8 cellular contexts compared by ENCODE assay signal in the genomic region with DNA sequence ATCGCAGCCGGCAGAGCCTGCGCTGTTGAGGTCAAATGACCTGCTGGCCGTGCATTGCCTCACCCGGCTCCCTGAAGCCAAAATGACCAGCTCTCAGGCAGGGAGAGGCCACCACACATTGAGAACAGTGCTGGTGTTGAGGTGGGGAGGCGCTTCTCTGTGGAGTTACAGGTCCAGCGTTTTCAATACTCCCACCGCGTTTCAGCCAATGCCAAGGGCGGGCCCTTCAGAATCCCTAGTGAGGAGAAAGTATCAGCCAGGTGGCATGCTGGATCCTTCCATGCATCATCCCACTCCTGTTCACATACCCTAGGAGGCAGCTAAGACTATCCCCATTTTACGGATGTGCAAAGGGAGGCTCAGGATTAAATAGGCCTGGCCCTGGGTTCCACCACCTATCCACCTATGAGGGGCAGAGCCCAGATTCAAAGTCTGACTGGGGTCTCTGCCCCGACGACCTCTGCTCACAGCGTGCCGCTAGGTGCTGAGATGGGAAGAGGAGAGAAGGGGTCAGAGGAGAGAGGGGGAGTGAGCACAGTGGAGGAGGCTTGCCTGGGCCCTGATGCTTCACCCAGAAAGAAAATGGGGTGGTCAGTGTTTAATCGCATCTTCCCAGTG.
DNase-seq lines count a peak whose midpoint lies in the region; ATAC-seq and TF ChIP-seq lines count a peak whose summit lies in the region.

No MANE protein-coding gene starts in this region.

- H3K27ac Mint-ChIP-seq in CD8-positive, alpha-beta memory T cell, result peak overlapping the region; percentile 87 to 99 (median 96)
- H3K27ac Mint-ChIP-seq in chondrocyte (ENCODE audit: unreplicated experiment) (peak overlapping the region; percentile 98), Calu3 (ENCODE audit: unreplicated experiment) (no peak overlapping the region)

- H2AFZ ChIP-seq in Loucy (ENCODE audit: low read length), result no peak overlapping the region
- H2AFZ ChIP-seq in osteoblast (ENCODE audit: low read length), result peak overlapping the region; percentile 47

- H3K27ac ChIP-seq in CD8-positive, alpha-beta memory T cell (ENCODE audit: low read depth, low read length), result peak overlapping the region; percentile 41
- peak overlapping the region; percentile 72 for H3K27ac ChIP-seq in osteoblast (ENCODE audit: low read depth, low read length)

- no peaks in the 10 kb centered on the region for H3K27me3 Mint-ChIP-seq in CD8-positive, alpha-beta memory T cell
- H3K27me3 Mint-ChIP-seq in chondrocyte (ENCODE audit: low read depth) (no peaks in the 10 kb centered on the region), Calu3 (ENCODE audit: unreplicated experiment) (no peaks in the 10 kb centered on the region)

- no peaks in the 10 kb centered on the region for H3K9me2 ChIP-seq in Loucy (replicated peaks; ENCODE audit: low read depth, low read length)

- no peak for DNase-seq in CD8-positive, alpha-beta memory T cell
- no peak for DNase-seq in chondrocyte (ENCODE audit: low spot score)
- peak; percentile 80 for DNase-seq in osteoblast (ENCODE audit: insufficient read length, low spot score, missing footprints)
- DNase-seq in NCI-H1092 treated with DMSO at 0.1 percent for 48 hours (lab: John Stamatoyannopoulos, UW), result no peak
- no peak for DNase-seq in stimulated activated CD4-positive, alpha-beta T cell treated with anti-CD3 and anti-CD28 coated beads, Interleukin-2, amount 100 ng/mL, for 48 hours
- no peak for DNase-seq in Calu3

- intact Hi-C loops in Calu3 (cut with micrococcal nuclease; ENCODE audit: unreplicated experiment), result loop anchor here (5.0 kb wide), 1 partner anchor 138 kb away; a partner anchor contains a TSS

- H3K79me2 ChIP-seq in Loucy (ENCODE audit: insufficient read depth, low read length) (peaks cover 11% of the 10 kb centered on the region; the same call in 1 of the 2 replicates), osteoblast (ENCODE audit: insufficient read depth, low read length) (no peaks in the 10 kb centered on the region)

- no peaks in the 10 kb centered on the region for H3K9me3 ChIP-seq in CD8-positive, alpha-beta memory T cell (ENCODE audit: low read length)
- H3K9me3 ChIP-seq in Loucy (ENCODE audit: insufficient read depth, low read depth, low read length) (no peaks in the 10 kb centered on the region), osteoblast (ENCODE audit: low read depth, low read length) (no peaks in the 10 kb centered on the region)

- ATAC-seq in HG02610 (IDR thresholded peaks at IDR 0.05; ENCODE audit: unreplicated experiment), result no peak

- H3K4me3 Mint-ChIP-seq in CD8-positive, alpha-beta memory T cell, result peak overlapping the region; percentile 37 to 92 (median 79)
- H3K4me3 Mint-ChIP-seq in chondrocyte (ENCODE audit: unreplicated experiment), result no peak overlapping the region
- H3K4me3 Mint-ChIP-seq in Calu3 (ENCODE audit: low read depth, unreplicated experiment), result no peak overlapping the region

- CTCF ChIA-PET in CD8-positive, alpha-beta memory T cell (lab: Charles Lee), result interaction anchor here (0.8 to 2.3 kb wide), 16 partner anchors 9 to 1339 kb away, joined by 3 to 13 read pairs (median 4); a partner anchor contains a TSS
- CTCF ChIA-PET in Calu3 (lab: Charles Lee), result interaction anchor here (0.7 to 1.2 kb wide), 3 partner anchors 19 to 113 kb away, joined by 3 read pairs; no protein-coding TSS in a partner anchor

- no peak overlapping the region for H3K4me3 ChIP-seq in CD8-positive, alpha-beta memory T cell (ENCODE audit: low read length)
- peak overlapping the region; percentile 20 for H3K4me3 ChIP-seq in Loucy (ENCODE audit: low read length, poor library complexity, severe bottlenecking)
- H3K4me3 ChIP-seq in osteoblast (ENCODE audit: insufficient read depth, low read length), result no peak overlapping the region

- peak overlapping the region; percentile 95 for H3K9ac ChIP-seq in Loucy (ENCODE audit: low read depth, low read length, poor library complexity, severe bottlenecking)

- no peaks in the 10 kb centered on the region for H3K9me3 Mint-ChIP-seq in CD8-positive, alpha-beta memory T cell
- H3K9me3 Mint-ChIP-seq in chondrocyte (ENCODE audit: low read depth) (no peaks in the 10 kb centered on the region), Calu3 (ENCODE audit: low read depth, unreplicated experiment) (no peaks in the 10 kb centered on the region)

- H3K4me2 ChIP-seq in Loucy (ENCODE audit: low read depth, low read length, poor library complexity, severe bottlenecking), result peak overlapping the region; percentile 72
- H3K4me2 ChIP-seq in osteoblast (ENCODE audit: insufficient read depth, low read length), result peak overlapping the region; percentile 63

- BruUV-seq in Calu3 (replicated peaks; lab: Mats Ljungman, UMichigan), result no TSS peak

- H3K4me1 ChIP-seq in CD8-positive, alpha-beta memory T cell (ENCODE audit: insufficient read depth, low read length), result peaks cover 61% of the 10 kb centered on the region
- H3K4me1 ChIP-seq in Loucy (ENCODE audit: insufficient read depth, low read length, poor library complexity, severe bottlenecking) (peaks cover 88% of the 10 kb centered on the region), osteoblast (ENCODE audit: insufficient read depth, low read length) (peaks cover 16% of the 10 kb centered on the region)

- H3F3A ChIP-seq in Loucy (ENCODE audit: low read depth), result peaks cover 16% of the 10 kb centered on the region

- no peaks in the 10 kb centered on the region for H3K36me3 ChIP-seq in CD8-positive, alpha-beta memory T cell (ENCODE audit: insufficient read depth, low read length)
- H3K36me3 ChIP-seq in Loucy (ENCODE audit: insufficient read depth, low read length) (no peaks in the 10 kb centered on the region), osteoblast (ENCODE audit: insufficient read depth, low read length) (no peaks in the 10 kb centered on the region)

- H3K36me3 Mint-ChIP-seq in CD8-positive, alpha-beta memory T cell, result no peaks in the 10 kb centered on the region
- peaks cover 2% of the 10 kb centered on the region for H3K36me3 Mint-ChIP-seq in chondrocyte (ENCODE audit: low read depth)
- peaks cover 8% of the 10 kb centered on the region for H3K36me3 Mint-ChIP-seq in Calu3 (ENCODE audit: insufficient read depth, unreplicated experiment)

- no peaks in the 10 kb centered on the region for H3K27me3 ChIP-seq in CD8-positive, alpha-beta memory T cell (ENCODE audit: insufficient read depth, low read length, poor library complexity, severe bottlenecking)
- H3K27me3 ChIP-seq in Loucy (ENCODE audit: insufficient read depth, low read length, poor library complexity, severe bottlenecking) (no peaks in the 10 kb centered on the region), osteoblast (ENCODE audit: insufficient read depth, low read length) (no peaks in the 10 kb centered on the region)

- POLR2A ChIA-PET in CD8-positive, alpha-beta memory T cell (lab: Charles Lee), result interaction anchor here (0.7 to 2.5 kb wide), 8 partner anchors 29 to 870 kb away, joined by 3 to 9 read pairs (median 6); a partner anchor contains a TSS

- H3K4me1 Mint-ChIP-seq in CD8-positive, alpha-beta memory T cell, result peaks cover 73 to 77% (median 75%) of the 10 kb centered on the region in 3 donors
- H3K4me1 Mint-ChIP-seq in chondrocyte (ENCODE audit: low read depth), result peaks cover 40% of the 10 kb centered on the region
- H3K4me1 Mint-ChIP-seq in Calu3 (ENCODE audit: low read depth, unreplicated experiment), result peaks cover 26% of the 10 kb centered on the region

- TF ChIP-seq CTCF in Loucy (conservative IDR thresholded peaks at IDR 0.05; ENCODE audit: low read length) (no peak), chondrocyte (IDR thresholded peaks at IDR 0.05) (no peak), osteoblast (IDR thresholded peaks at IDR 0.05; ENCODE audit: extremely low read depth, low read depth, low read length) (no peak), Calu3 (IDR thresholded peaks at IDR 0.05; ENCODE audit: unreplicated experiment) (no peak)

- H4K20me1 ChIP-seq in Loucy (ENCODE audit: insufficient read depth, low read length, poor library complexity, severe bottlenecking), result no peaks in the 10 kb centered on the region
- H4K20me1 ChIP-seq in osteoblast (ENCODE audit: insufficient read depth, low read length), result no peaks in the 10 kb centered on the region

Comparison
In these comparisons a context has a peak if more than half of its experiments do, and no peak if none do; other contexts are left out.
1. H3K4me3 Mint-ChIP-seq: peak in CD8-positive, alpha-beta memory T cell (7 of 7); none in chondrocyte (single experiment) and Calu3 (single experiment).